ENCODE assay signal across 16 cellular contexts in genomic region chr17:27616414-27616813, GRCh38. TPM values are rescaled to one million over a fixed set of nuclear protein-coding genes. Genes with fewer than 3 reads are reported as not detected.
A peak's percentile ranks its signal among the peaks of the same experiment; 100 is the strongest.
DNase-seq lines count a peak whose midpoint lies in the region; ATAC-seq and TF ChIP-seq lines count a peak whose summit lies in the region.
"Had no signal": no experiment of that assay in that cellular context is flagged by ENCODE, and none has a peak within 500 bp of the region (broad histone marks: within the 10 kb centered on the region; RNA-seq: fewer than 3 reads in every experiment).

No MANE protein-coding gene starts in this region.

- H3K27ac ChIP-seq in Peyer's patch, result no peak overlapping the region
- H3K27ac ChIP-seq: breast epithelium, coronary artery, gastroesophageal sphincter, sigmoid colon, vagina had no signal

- H3K4me3 ChIP-seq in Loucy (ENCODE audit: low read length, poor library complexity, severe bottlenecking), result peak overlapping the region; percentile 14
- no peak overlapping the region for H3K4me3 ChIP-seq in Peyer's patch
- H3K4me3 ChIP-seq: breast epithelium, coronary artery, gastroesophageal sphincter, sigmoid colon, vagina had no signal

- ATAC-seq in activated naive CD8-positive, alpha-beta T cell treated with anti-CD3 and anti-CD28 coated beads, Interleukin-2, amount 50 U/mL, for 24 hours, result peak; percentile 48
- peak; percentile 41 for ATAC-seq in stimulated activated naive CD8-positive, alpha-beta T cell treated with anti-CD3 and anti-CD28 coated beads, Interleukin-15, Interleukin-2, amounts not matched to agents 100 U/mL and 50 U/mL, for 24 hours
- ATAC-seq: gastroesophageal sphincter had no signal

- intact Hi-C loops in activated naive CD4-positive, alpha-beta T cell treated with anti-CD3 and anti-CD28 coated beads for 36 hours (cut with micrococcal nuclease), result no loop called here

- no peaks in the 10 kb centered on the region for H4K20me1 ChIP-seq in Loucy (ENCODE audit: insufficient read depth, low read length, poor library complexity, severe bottlenecking)

- H3K4me3 Mint-ChIP-seq in activated naive CD4-positive, alpha-beta T cell treated with anti-CD3 and anti-CD28 coated beads for 36 hours, result no peak overlapping the region
- H3K4me3 Mint-ChIP-seq in activated naive CD4-positive, alpha-beta T cell treated with anti-CD3 and anti-CD28 coated beads, Interleukin-2, amount 10 ng/mL, durations not matched to agents 7 days and 5 days, result no peak overlapping the region
- H3K4me3 Mint-ChIP-seq in activated naive CD8-positive, alpha-beta T cell treated with anti-CD3 and anti-CD28 coated beads, Interleukin-2, amount 50 U/mL, for 24 hours, result no peak overlapping the region

- peak overlapping the region; percentile 90 for H3K27ac Mint-ChIP-seq in activated naive CD4-positive, alpha-beta T cell treated with anti-CD3 and anti-CD28 coated beads for 36 hours
- H3K27ac Mint-ChIP-seq in activated naive CD4-positive, alpha-beta T cell treated with anti-CD3 and anti-CD28 coated beads, Interleukin-2, amount 10 ng/mL, durations not matched to agents 7 days and 5 days, result no peak overlapping the region
- H3K27ac Mint-ChIP-seq in activated naive CD8-positive, alpha-beta T cell treated with anti-CD3 and anti-CD28 coated beads, Interleukin-2, amount 50 U/mL, for 24 hours, result peak overlapping the region; percentile 78
- H3K27ac Mint-ChIP-seq: progenitor cell of endocrine pancreas had no signal

- no peaks in the 10 kb centered on the region for H3K9me3 ChIP-seq in Loucy (ENCODE audit: insufficient read depth, low read depth, low read length)
- H3K9me3 ChIP-seq in Peyer's patch, result no peaks in the 10 kb centered on the region
- H3K9me3 ChIP-seq: breast epithelium, gastroesophageal sphincter, sigmoid colon, vagina had no signal

- H2AFZ ChIP-seq in Loucy (ENCODE audit: low read length), result no peak overlapping the region

- H3K27me3 Mint-ChIP-seq in activated naive CD4-positive, alpha-beta T cell treated with anti-CD3 and anti-CD28 coated beads for 36 hours (ENCODE audit: low read depth), result no peaks in the 10 kb centered on the region
- no peaks in the 10 kb centered on the region for H3K27me3 Mint-ChIP-seq in activated naive CD4-positive, alpha-beta T cell treated with anti-CD3 and anti-CD28 coated beads, Interleukin-2, amount 10 ng/mL, durations not matched to agents 7 days and 5 days
- H3K27me3 Mint-ChIP-seq in activated naive CD8-positive, alpha-beta T cell treated with anti-CD3 and anti-CD28 coated beads, Interleukin-2, amount 50 U/mL, for 24 hours, result no peaks in the 10 kb centered on the region
- H3K27me3 Mint-ChIP-seq: progenitor cell of endocrine pancreas had no signal

- peaks cover 62% of the 10 kb centered on the region for H3K4me1 Mint-ChIP-seq in activated naive CD4-positive, alpha-beta T cell treated with anti-CD3 and anti-CD28 coated beads for 36 hours (ENCODE audit: low read depth)
- H3K4me1 Mint-ChIP-seq in activated naive CD4-positive, alpha-beta T cell treated with anti-CD3 and anti-CD28 coated beads, Interleukin-2, amount 10 ng/mL, durations not matched to agents 7 days and 5 days, result peaks cover 47% of the 10 kb centered on the region
- peaks cover 40% of the 10 kb centered on the region for H3K4me1 Mint-ChIP-seq in activated naive CD8-positive, alpha-beta T cell treated with anti-CD3 and anti-CD28 coated beads, Interleukin-2, amount 50 U/mL, for 24 hours

- peaks cover 36% of the 10 kb centered on the region for H3K4me1 ChIP-seq in Loucy (ENCODE audit: insufficient read depth, low read length, poor library complexity, severe bottlenecking)
- H3K4me1 ChIP-seq in Peyer's patch, result no peaks in the 10 kb centered on the region
- H3K4me1 ChIP-seq: breast epithelium, gastroesophageal sphincter, sigmoid colon, vagina had no signal

- H3K9ac ChIP-seq in Loucy (ENCODE audit: low read depth, low read length, poor library complexity, severe bottlenecking), result peak overlapping the region; percentile 44

- H3K36me3 Mint-ChIP-seq in activated naive CD4-positive, alpha-beta T cell treated with anti-CD3 and anti-CD28 coated beads for 36 hours (ENCODE audit: low read depth), result peaks cover 79% of the 10 kb centered on the region
- H3K36me3 Mint-ChIP-seq in activated naive CD4-positive, alpha-beta T cell treated with anti-CD3 and anti-CD28 coated beads, Interleukin-2, amount 10 ng/mL, durations not matched to agents 7 days and 5 days, result peaks cover 44% of the 10 kb centered on the region
- peaks cover 46% of the 10 kb centered on the region for H3K36me3 Mint-ChIP-seq in activated naive CD8-positive, alpha-beta T cell treated with anti-CD3 and anti-CD28 coated beads, Interleukin-2, amount 50 U/mL, for 24 hours (ENCODE audit: low read depth)

- peak overlapping the region; percentile 53 for H3K4me2 ChIP-seq in Loucy (ENCODE audit: low read depth, low read length, poor library complexity, severe bottlenecking)

- no peak for TF ChIP-seq POLR2A in Peyer's patch (IDR thresholded peaks at IDR 0.05)

- H3K27me3 ChIP-seq in Loucy (ENCODE audit: insufficient read depth, low read length, poor library complexity, severe bottlenecking), result no peaks in the 10 kb centered on the region
- H3K27me3 ChIP-seq in Peyer's patch, result no peaks in the 10 kb centered on the region
- H3K27me3 ChIP-seq: breast epithelium, gastroesophageal sphincter, sigmoid colon, vagina had no signal

- TF ChIP-seq CTCF in Loucy (conservative IDR thresholded peaks at IDR 0.05; ENCODE audit: low read length), result no peak
- no peak for TF ChIP-seq CTCF in Peyer's patch (IDR thresholded peaks at IDR 0.05)

- DNase-seq in activated naive CD4-positive, alpha-beta T cell treated with anti-CD3 and anti-CD28 coated beads for 36 hours, result peak; percentile 21
- DNase-seq in activated naive CD4-positive, alpha-beta T cell treated with anti-CD3 and anti-CD28 coated beads, Interleukin-2, amount 10 ng/mL, durations not matched to agents 7 days and 5 days, result no peak
- no peak for DNase-seq in activated naive CD8-positive, alpha-beta T cell treated with anti-CD3 and anti-CD28 coated beads, Interleukin-2, amount 50 U/mL, for 24 hours
- DNase-seq in stimulated activated naive CD8-positive, alpha-beta T cell treated with anti-CD3 and anti-CD28 coated beads, Interleukin-15, Interleukin-2, amounts not matched to agents 100 U/mL and 50 U/mL, for 24 hours, result no peak
- DNase-seq in Peyer's patch (no peak), NCI-H146 (lab: John Stamatoyannopoulos, UW) (no peak)
- DNase-seq: islet precursor cell, KG1, NCI-H1930, sigmoid colon had no signal

- no peaks in the 10 kb centered on the region for H3K9me2 ChIP-seq in Loucy (replicated peaks; ENCODE audit: low read depth, low read length)

- no peaks in the 10 kb centered on the region for H3K79me2 ChIP-seq in Loucy (ENCODE audit: insufficient read depth, low read length)

- no peaks in the 10 kb centered on the region for H3K9me3 Mint-ChIP-seq in activated naive CD4-positive, alpha-beta T cell treated with anti-CD3 and anti-CD28 coated beads for 36 hours
- no peaks in the 10 kb centered on the region for H3K9me3 Mint-ChIP-seq in activated naive CD4-positive, alpha-beta T cell treated with anti-CD3 and anti-CD28 coated beads, Interleukin-2, amount 10 ng/mL, durations not matched to agents 7 days and 5 days
- no peaks in the 10 kb centered on the region for H3K9me3 Mint-ChIP-seq in activated naive CD8-positive, alpha-beta T cell treated with anti-CD3 and anti-CD28 coated beads, Interleukin-2, amount 50 U/mL, for 24 hours

- H3K36me3 ChIP-seq in Loucy (ENCODE audit: insufficient read depth, low read length), result peaks cover 37% of the 10 kb centered on the region; the same call in 1 of the 2 replicates
- peaks cover 0 to 74% (median 0%) of the 10 kb centered on the region in 3 donors for H3K36me3 ChIP-seq in Peyer's patch
- H3K36me3 ChIP-seq: breast epithelium had no signal

- CTCF ChIA-PET in activated naive CD4-positive, alpha-beta T cell treated with anti-CD3 and anti-CD28 coated beads for 36 hours (lab: Charles Lee), result interaction anchor here (0.6 to 2.0 kb wide), 4 partner anchors 13 to 250 kb away, joined by 3 to 5 read pairs (median 4); no protein-coding TSS in a partner anchor
- CTCF ChIA-PET in activated naive CD4-positive, alpha-beta T cell treated with anti-CD3 and anti-CD28 coated beads, Interleukin-2, amount 10 ng/mL, durations not matched to agents 7 days and 5 days (lab: Charles Lee), result interaction anchor here (0.6 to 8.5 kb wide), 3 partner anchors 8 to 378 kb away, joined by 3 to 106 read pairs (median 6); no protein-coding TSS in a partner anchor

- H3F3A ChIP-seq in Loucy (ENCODE audit: low read depth), result peaks cover 13% of the 10 kb centered on the region

RNA-seq across cellular contexts. Expression of gene LGALS9, which starts 14.6 kb away (rescaled TPM):
- total RNA-seq in activated naive CD4-positive, alpha-beta T cell treated with anti-CD3 and anti-CD28 coated beads for 36 hours, result 10 to 100 TPM; 80.2 to 81.1 TPM
- 100 to 1,000 TPM; 121 to 214 (median 144) TPM for total RNA-seq in Peyer's patch
